Comparison of ENCODE assay signal across 1 cellular context in genomic region chr7:131656980-131657725, GRCh38.
TF ChIP-seq lines count a peak whose summit lies in the region.

No MANE protein-coding gene starts in this region.

TF ChIP-seq in GM23338, 12 proteins besides CTCF, POLR2A, EP300 and RAD21 (continued from another document):
- TF ChIP-seq ZNF462 (CRISPR knock-in tag; IDR thresholded peaks at IDR 0.05) (no peak), POLR2AphosphoS5 (IDR thresholded peaks at IDR 0.05; ENCODE audit: low read depth) (no peak), EZH2phosphoT487 (IDR thresholded peaks at IDR 0.05; ENCODE audit: unreplicated experiment) (no peak), ZNF331 (CRISPR knock-in tag; IDR thresholded peaks at IDR 0.05; ENCODE audit: low read depth) (no peak), REST (IDR thresholded peaks at IDR 0.05; ENCODE audit: unreplicated experiment) (no peak), JUNB (IDR thresholded peaks at IDR 0.05; ENCODE audit: unreplicated experiment) (no peak), EZH2 (IDR thresholded peaks at IDR 0.05; ENCODE audit: low read depth, unreplicated experiment) (no peak)
